Comparison of ENCODE assay signal across 25 cellular contexts in genomic region chr18:31438402-31438801, GRCh38. TPM values are rescaled to one million over a fixed set of nuclear protein-coding genes. Genes with fewer than 3 reads are reported as not detected.
DNase-seq lines count a peak whose midpoint lies in the region; ATAC-seq and TF ChIP-seq lines count a peak whose summit lies in the region.
"Had no signal": no experiment of that assay in that cellular context is flagged by ENCODE, and none has a peak within 500 bp of the region (broad histone marks: within the 10 kb centered on the region; RNA-seq: fewer than 3 reads in every experiment).

No MANE protein-coding gene starts in this region.

- ATAC-seq in GM18858 (IDR thresholded peaks at IDR 0.05; ENCODE audit: unreplicated experiment) (peak; percentile 79), GM21717 (IDR thresholded peaks at IDR 0.05; ENCODE audit: unreplicated experiment) (peak; percentile 53), HG03095 (IDR thresholded peaks at IDR 0.05; ENCODE audit: unreplicated experiment) (peak; percentile 59), left ventricle myocardium superior (no peak)
- ATAC-seq: naive thymus-derived CD4-positive, alpha-beta T cell had no signal

- no peak for TF ChIP-seq CTCF in GM06990 (IDR thresholded peaks at IDR 0.05; ENCODE audit: insufficient read depth, low read length, poor library complexity, severe bottlenecking)

- no peaks in the 10 kb centered on the region for H3K36me3 ChIP-seq in GM06990 (ENCODE audit: control insufficient read depth, insufficient read depth, low read length)
- H3K36me3 ChIP-seq: colonic mucosa, spleen, stomach, upper lobe of left lung had no signal

- DNase-seq in GM06990 (ENCODE audit: extremely low read depth, insufficient read length) (peak; percentile 38), left ventricle myocardium superior (no peak), ecto neural progenitor cell (ENCODE audit: low spot score) (no peak), HuH-7 (ENCODE audit: low spot score) (no peak), SKM-1 (lab: John Stamatoyannopoulos, UW; ENCODE audit: unreplicated experiment) (no peak)
- DNase-seq: activated CD4-positive, alpha-beta T cell treated with anti-CD3 and anti-CD28 coated beads, Interleukin-2, amount 10 ng/mL, durations not matched to agents 7 days and 5 days; activated CD8-positive, alpha-beta memory T cell treated with anti-CD3 and anti-CD28 coated beads, Interleukin-2, amount 50 U/mL, for 48 hours; activated gamma-delta T cell; colonic mucosa; DMS79 treated with DMSO at 0.1 percent for 48 hours; endodermal cell; KG1; mesenchymal stem cell; naive thymus-derived CD4-positive, alpha-beta T cell; NCI-H146; NCI-H69; spleen; stomach; upper lobe of left lung had no signal

- intact Hi-C loops in left ventricle myocardium superior (cut with micrococcal nuclease), result no loop called here

- H3K4me3 ChIP-seq in GM06990 (replicated peaks; ENCODE audit: low read depth, low read length), result no peak overlapping the region
- H3K4me3 ChIP-seq: colonic mucosa, spleen, stomach, upper lobe of left lung had no signal

- H3K27me3 ChIP-seq in GM06990 (replicated peaks; ENCODE audit: control insufficient read depth, insufficient read depth, low read length), result no peaks in the 10 kb centered on the region
- H3K27me3 ChIP-seq: colonic mucosa, spleen, stomach, upper lobe of left lung had no signal

RNA-seq across cellular contexts. Expression of gene DSG3, which starts 9.1 kb away (rescaled TPM):
- not detected for total RNA-seq in left ventricle myocardium superior
- total RNA-seq: A172; activated CD4-positive, alpha-beta T cell treated with anti-CD3 and anti-CD28 coated beads, Interleukin-2, amount 10 ng/mL, durations not matched to agents 7 days and 5 days; B cell; endodermal cell; naive thymus-derived CD4-positive, alpha-beta T cell; omental fat pad; spleen; upper lobe of left lung had no signal

RNA-seq across cellular contexts. Expression of gene DSG2, which starts 59.6 kb away (rescaled TPM):
- 49.6 TPM for total RNA-seq in left ventricle myocardium superior
- total RNA-seq: B cell had no signal
